Comparison of ENCODE assay signal across 9 cellular contexts in the genomic region with DNA sequence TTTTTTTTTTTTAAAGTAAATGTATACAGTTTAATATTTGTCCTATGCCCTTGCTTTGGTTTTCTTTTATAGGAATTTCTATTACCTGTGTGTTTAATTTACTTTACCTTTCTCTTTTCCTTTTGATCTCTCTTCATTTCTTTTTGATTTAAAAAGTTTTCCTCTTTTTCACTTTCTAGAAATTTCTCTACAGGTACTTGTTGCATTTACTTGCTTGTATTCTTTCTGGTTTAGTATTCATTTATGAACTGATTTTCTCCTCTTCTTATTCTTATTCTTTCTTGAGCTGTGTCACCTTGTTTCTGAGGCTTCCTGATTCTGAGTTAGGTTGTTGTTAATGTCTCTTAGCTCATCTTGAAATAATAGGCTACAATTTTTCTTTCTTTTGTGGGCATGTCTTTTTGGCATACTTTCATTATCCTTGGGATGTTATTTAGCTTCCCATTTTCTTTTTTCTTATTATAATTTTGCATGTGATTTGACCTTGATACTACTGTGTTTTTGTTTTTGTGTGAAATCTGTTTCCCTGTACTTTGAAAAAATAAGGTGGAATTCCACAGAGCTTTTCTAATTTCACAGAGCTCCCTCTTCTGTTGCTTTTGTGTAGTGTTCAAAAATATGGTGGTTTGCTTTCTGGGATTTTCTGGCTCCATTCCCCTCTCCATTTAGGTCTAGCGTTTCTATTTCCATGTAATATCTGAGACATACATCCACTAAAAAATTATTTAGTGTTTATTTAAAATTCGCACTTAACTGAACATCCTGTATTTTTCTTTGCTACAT. TPM values are rescaled to one million over a fixed set of nuclear protein-coding genes. Genes with fewer than 3 reads are reported as not detected.
DNase-seq lines count a peak whose midpoint lies in the region; ATAC-seq and TF ChIP-seq lines count a peak whose summit lies in the region.
"Had no signal": no experiment of that assay in that cellular context is flagged by ENCODE, and none has a peak within 500 bp of the region (broad histone marks: within the 10 kb centered on the region; RNA-seq: fewer than 3 reads in every experiment).

No MANE protein-coding gene starts in this region.

- intact Hi-C loops in right lobe of liver (cut with DNase I): no loop called here
- intact Hi-C loops in spleen (cut with DNase I; ENCODE audit: low total_unique reads): no loop called here

- no peaks in the 10 kb centered on the region for H3K27me3 ChIP-seq in right lobe of liver
- peaks cover 0 to 14% (median 0%) of the 10 kb centered on the region in 7 donors for H3K27me3 ChIP-seq in spleen (replicated peaks in 1 of 7)

- no peaks in the 10 kb centered on the region for H3K36me3 ChIP-seq in right lobe of liver
- H3K36me3 ChIP-seq in spleen: no peaks in the 10 kb centered on the region

- H3K27ac ChIP-seq in right lobe of liver: no peak overlapping the region
- no peak overlapping the region for H3K27ac ChIP-seq in spleen

- H3K36me3 Mint-ChIP-seq in HFFc6 (ENCODE audit: low read depth) (no peaks in the 10 kb centered on the region), T-cell (no peaks in the 10 kb centered on the region)

- DNase-seq in D341Med (ENCODE audit: low spot score) (peak; percentile 21), HFFc6 (no peak), right lobe of liver (no peak), T-cell (no peak), spleen (no peak)
- DNase-seq: Karpas-422 had no signal

- peak in 1 of 4 donors; percentile 33 for ATAC-seq in right lobe of liver
- ATAC-seq in GM21515 (IDR thresholded peaks at IDR 0.05; ENCODE audit: unreplicated experiment): no peak
- ATAC-seq in GM19463 (IDR thresholded peaks at IDR 0.05; ENCODE audit: unreplicated experiment): no peak
- no peak for ATAC-seq in T-cell (replicated peaks in 1 of 4)

- H3K4me3 ChIP-seq in WI38 (ENCODE audit: low read depth, low read length) (no peak overlapping the region), right lobe of liver (no peak overlapping the region), spleen (no peak overlapping the region)

- no peak overlapping the region for H3K27ac Mint-ChIP-seq in HFFc6
- no peak overlapping the region for H3K27ac Mint-ChIP-seq in T-cell

- POLR2A ChIA-PET in T-cell (lab: Charles Lee): interaction anchor here in 1 of 2 donors (0.6 to 0.9 kb wide), 2 partner anchors 9 to 107 kb away, joined by 4 to 5 read pairs; no protein-coding TSS in a partner anchor

- H3K4me1 Mint-ChIP-seq in HFFc6 (ENCODE audit: low read depth) (no peaks in the 10 kb centered on the region), T-cell (no peaks in the 10 kb centered on the region)

- H3K27me3 Mint-ChIP-seq in HFFc6 (ENCODE audit: insufficient read depth): peaks cover 7% of the 10 kb centered on the region; the same call in 1 of the 2 replicates
- H3K27me3 Mint-ChIP-seq in T-cell: peaks cover 0 to 22% of the 10 kb centered on the region in 2 donors

- H3K9me3 ChIP-seq in right lobe of liver: no peaks in the 10 kb centered on the region
- peaks cover 0 to 3% (median 0%) of the 10 kb centered on the region in 8 donors for H3K9me3 ChIP-seq in spleen

- WGBS in right lobe of liver (ENCODE audit: insufficient coverage, low coverage, low lambda C conversion rate, missing lambda C conversion rate): 12% methylated on average over 2 of the region's 2 CpGs
- 27 to 45% (median 31%) methylated on average over 2 of the region's 2 CpGs for WGBS in spleen, 5 donors

- CTCF ChIA-PET in T-cell (lab: Charles Lee): interaction anchor here in 1 of 2 donors (0.7 to 1.2 kb wide), 2 partner anchors 25 to 84 kb away, joined by 3 to 4 read pairs; a partner anchor contains a TSS

- TF ChIP-seq POLR2A in right lobe of liver (IDR thresholded peaks at IDR 0.05): no peak
- TF ChIP-seq POLR2A in spleen (IDR thresholded peaks at IDR 0.05): no peak

- H3K4me1 ChIP-seq in right lobe of liver (no peaks in the 10 kb centered on the region), spleen (no peaks in the 10 kb centered on the region)

- H3K4me3 Mint-ChIP-seq in HFFc6 (no peak overlapping the region), T-cell (no peak overlapping the region)

- no peaks in the 10 kb centered on the region for H3K9me3 Mint-ChIP-seq in HFFc6
- peaks cover 0 to 3% (median 0%) of the 10 kb centered on the region in 3 donors for H3K9me3 Mint-ChIP-seq in T-cell

- TF ChIP-seq CTCF in HFFc6 (IDR thresholded peaks at IDR 0.05) (peak; percentile 70), WI38 (IDR thresholded peaks at IDR 0.05; ENCODE audit: low read depth, low read length) (peak; percentile 23; the same call in 1 of the 2 replicates), right lobe of liver (IDR thresholded peaks at IDR 0.05) (peak; percentile 15 to 40 (median 36)), spleen (IDR thresholded peaks at IDR 0.05 in 8 of 11, conservative IDR thresholded peaks at IDR 0.05 in 3 of 11) (peak in 2 of 11 experiments; percentile 12)

RNA-seq across cellular contexts. Expression of a gene that starts 25.5 kb away (rescaled TPM):
- total RNA-seq in HFFc6 (2021; fragmentation: NEBNext Ultra II Directional; extraction: Animal tissue kit (Norgen Biotek cat#: 25700)): 1 to 10 TPM; 7.3 to 9.8 (median 8.9) TPM
- total RNA-seq in right lobe of liver (1 to 10 TPM; 5.0 to 9.3 (median 6.0) TPM), T-cell (10 to 100 TPM; 25.1 to 31.1 (median 27.3) TPM), spleen (10 to 100 TPM; 12.8 to 34.2 (median 21.4) TPM)
- polyA plus RNA-seq in spleen: 1 to 10 TPM; 3.8 to 4.6 (median 4.4) TPM
